Comparison of ENCODE assay signal across 24 cellular contexts in the genomic region with DNA sequence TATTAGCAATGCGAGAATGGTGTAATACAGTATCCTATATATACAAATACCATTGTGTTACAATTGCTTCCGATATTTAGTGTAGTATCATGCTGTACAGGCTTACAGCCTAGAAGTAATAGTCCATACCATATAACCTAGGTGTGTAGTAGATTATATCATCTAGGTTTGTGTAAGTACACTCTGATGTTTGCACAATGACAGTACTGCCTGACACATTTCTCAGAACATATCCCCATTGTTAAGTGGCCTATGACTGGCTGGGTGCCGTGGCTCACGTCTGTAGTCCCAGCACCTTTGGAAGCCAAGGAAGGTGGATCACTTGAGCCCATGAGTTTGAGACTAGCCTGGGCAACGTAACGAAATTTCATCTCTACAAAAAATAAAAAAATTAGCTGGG.
"Had no signal": no experiment of that assay in that cellular context is flagged by ENCODE, and none has a peak within 500 bp of the region (broad histone marks: within the 10 kb centered on the region; RNA-seq: fewer than 3 reads in every experiment).

No MANE protein-coding gene starts in this region.

- ATAC-seq: Right ventricle myocardium inferior, SK-N-SH treated with all-trans-retinoic acid at 6 μM for 48 hours had no signal

- DNase-seq: Karpas-422; KG1; MG63; NCI-H1092; NCI-H1105 treated with DMSO at 0.1 percent for 48 hours; NCI-H1417 treated with DMSO at 0.1 percent for 48 hours; NCI-H146; NCI-H1694 treated with DMSO at 0.1 percent for 48 hours; NCI-H1930; NCI-H2081; NCI-H2171; NCI-H226; NCI-H446; NCI-H510A; NCI-H524 treated with DMSO at 0.1 percent for 48 hours; NCI-H69; NCI-H774; NK-92 treated with Interleukin-12 subunit alpha and Interleukin-12 subunit beta, amount 100 ng/mL, for 24 hours; PC-9; Peyer's patch; SHP77 treated with DMSO at 0.1 percent for 48 hours; SJCRH30 had no signal

- H3K4me3 ChIP-seq: MG63, PC-9, Peyer's patch, SJCRH30 had no signal

- H3K36me3 ChIP-seq: MG63, Peyer's patch, SJCRH30 had no signal

- H3K27me3 ChIP-seq: MG63, Peyer's patch, SJCRH30 had no signal
